Comparison of ENCODE assay signal across 10 cellular contexts in the genomic region with DNA sequence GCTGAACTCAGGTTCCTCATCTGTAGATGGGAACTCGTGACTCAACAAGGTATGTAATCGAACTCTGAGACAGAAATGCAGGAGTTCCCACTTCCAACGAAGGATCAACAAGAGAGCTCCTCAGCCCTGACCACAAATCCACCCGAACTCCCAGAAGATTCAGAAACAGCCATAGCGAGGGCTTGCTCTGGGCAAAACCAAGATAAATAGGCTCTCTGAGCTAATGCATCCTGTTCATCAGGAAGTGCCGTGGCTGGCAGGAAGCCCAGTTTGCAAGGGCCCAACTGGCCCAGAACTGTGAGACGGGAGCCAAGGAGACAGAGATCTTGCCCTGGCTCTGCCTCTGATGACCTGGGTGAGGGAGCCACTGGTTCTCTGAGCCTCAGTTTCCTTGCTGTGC.
DNase-seq lines count a peak whose midpoint lies in the region; ATAC-seq and TF ChIP-seq lines count a peak whose summit lies in the region.
"Had no signal": no experiment of that assay in that cellular context is flagged by ENCODE, and none has a peak within 500 bp of the region (broad histone marks: within the 10 kb centered on the region; RNA-seq: fewer than 3 reads in every experiment).

No MANE protein-coding gene starts in this region.

- H3K36me3 ChIP-seq in mammary epithelial cell (ENCODE audit: insufficient read depth, low read length) (no peaks in the 10 kb centered on the region), SK-N-SH (replicated peaks in 1 of 2; ENCODE audit: control insufficient read depth in 1 of 2, insufficient read depth in 2 of 2, low read length in 1 of 2) (no peaks in the 10 kb centered on the region), heart left ventricle (no peaks in the 10 kb centered on the region), upper lobe of right lung (no peaks in the 10 kb centered on the region)

- 0% methylated on average over 4 of the region's 7 CpGs for WGBS in mammary epithelial cell (ENCODE audit: low coverage, missing lambda C conversion rate)
- WGBS in SK-N-SH (ENCODE audit: low lambda C conversion rate), result 45% methylated on average over 7 of the region's 7 CpGs
- 40 to 61% (median 46%) methylated on average over 5 to 7 of the region's 7 CpGs for WGBS in heart left ventricle, 4 donors

- H3K9ac ChIP-seq in mammary epithelial cell (ENCODE audit: insufficient read depth, low read length), result no peak overlapping the region
- H3K9ac ChIP-seq in SK-N-SH, result no peak overlapping the region

- no peaks in the 10 kb centered on the region for H3K27me3 ChIP-seq in mammary epithelial cell (ENCODE audit: insufficient read depth, low read length)
- no peaks in the 10 kb centered on the region; the same call in 1 of the 2 replicates for H3K27me3 ChIP-seq in SK-N-SH (ENCODE audit: insufficient read depth)
- peaks cover 0 to 37% (median 3%) of the 10 kb centered on the region in 9 donors for H3K27me3 ChIP-seq in heart left ventricle
- H3K27me3 ChIP-seq in upper lobe of right lung, result peaks cover 7% of the 10 kb centered on the region

- no peaks in the 10 kb centered on the region for H3K9me2 ChIP-seq in SK-N-SH

- H3F3A ChIP-seq in SK-N-SH (replicated peaks; ENCODE audit: insufficient read depth), result no peaks in the 10 kb centered on the region

- H3K27ac ChIP-seq in mammary epithelial cell (ENCODE audit: insufficient read depth, low read depth, low read length) (no peak overlapping the region), SK-N-SH (ENCODE audit: low read depth in 2 of 2, low read length in 1 of 2) (no peak overlapping the region), heart left ventricle (no peak overlapping the region), upper lobe of right lung (no peak overlapping the region)

- H3K4me1 Mint-ChIP-seq in MCF 10A (ENCODE audit: insufficient read depth, unreplicated experiment), result peaks cover 12% of the 10 kb centered on the region
- H3K4me1 Mint-ChIP-seq in HFFc6 (ENCODE audit: low read depth), result peaks cover 24% of the 10 kb centered on the region
- H3K4me1 Mint-ChIP-seq: memory B cell had no signal

- TF ChIP-seq EP300 in SK-N-SH (IDR thresholded peaks at IDR 0.05; ENCODE audit: borderline replicate concordance in 1 of 2, low read depth in 1 of 2, low read length in 1 of 2), result no peak

- H3K4me1 ChIP-seq in mammary epithelial cell (ENCODE audit: insufficient read depth, low read length) (no peaks in the 10 kb centered on the region), SK-N-SH (ENCODE audit: control insufficient read depth in 1 of 2, insufficient read depth in 2 of 2, low read depth in 1 of 2, low read length in 1 of 2) (peaks cover 13 to 20% of the 10 kb centered on the region in 2 experiments; a peak in 3 of 4 replicates), heart left ventricle (peaks cover 0 to 11% (median 0%) of the 10 kb centered on the region in 12 donors), upper lobe of right lung (peaks cover 4% of the 10 kb centered on the region)
- H3K4me1 ChIP-seq: Caco-2 had no signal

- no peak for TF ChIP-seq CTCF in MCF 10A (IDR thresholded peaks at IDR 0.05; ENCODE audit: unreplicated experiment)
- no peak for TF ChIP-seq CTCF in mammary epithelial cell (conservative IDR thresholded peaks at IDR 0.05 in 1 of 2, IDR thresholded peaks at IDR 0.05 in 1 of 2; ENCODE audit: extremely low read depth in 1 of 2, insufficient read depth in 1 of 2, low read depth in 1 of 2, low read length in 2 of 2)
- no peak for TF ChIP-seq CTCF in SK-N-SH (IDR thresholded peaks at IDR 0.05)
- TF ChIP-seq CTCF in heart left ventricle (IDR thresholded peaks at IDR 0.05), result no peak
- TF ChIP-seq CTCF in upper lobe of right lung (IDR thresholded peaks at IDR 0.05), result no peak
- no peak for TF ChIP-seq CTCF in HFFc6 (IDR thresholded peaks at IDR 0.05)

- no peak overlapping the region for H2AFZ ChIP-seq in mammary epithelial cell (ENCODE audit: low read depth, low read length)
- no peak overlapping the region for H2AFZ ChIP-seq in SK-N-SH (ENCODE audit: low read depth)

- TF ChIP-seq RAD21 in SK-N-SH (IDR thresholded peaks at IDR 0.05; ENCODE audit: low read length), result no peak

- H3K4me3 ChIP-seq in mammary epithelial cell (replicated peaks in 1 of 3; ENCODE audit: insufficient read depth in 1 of 3, low read depth in 2 of 3, low read length in 3 of 3), result no peak overlapping the region
- no peak overlapping the region for H3K4me3 ChIP-seq in SK-N-SH (ENCODE audit: low read depth in 2 of 2, low read length in 1 of 2)
- H3K4me3 ChIP-seq in heart left ventricle, result no peak overlapping the region
- H3K4me3 ChIP-seq in upper lobe of right lung, result no peak overlapping the region

- POLR2A ChIA-PET in MCF 10A (lab: Yijun Ruan, JAX), result no interaction called here
- POLR2A ChIA-PET in SK-N-SH (lab: Yijun Ruan, JAX), result no interaction called here

- no peak overlapping the region for H3K27ac Mint-ChIP-seq in MCF 10A (ENCODE audit: low read depth, unreplicated experiment)
- no peak overlapping the region for H3K27ac Mint-ChIP-seq in HFFc6
- H3K27ac Mint-ChIP-seq: memory B cell had no signal

- H3K79me2 ChIP-seq in mammary epithelial cell (ENCODE audit: insufficient read depth, low read length) (no peaks in the 10 kb centered on the region), SK-N-SH (ENCODE audit: insufficient read depth) (no peaks in the 10 kb centered on the region)

- no peak overlapping the region for H3K4me2 ChIP-seq in mammary epithelial cell (ENCODE audit: insufficient read depth, low read depth, low read length)
- peak overlapping the region; percentile 31; the same call in 1 of the 2 replicates for H3K4me2 ChIP-seq in SK-N-SH

- dilution Hi-C loops in mammary epithelial cell (cut with HindIII; ENCODE audit: low sequenced_read_pairs), result no loop called here

- BruUV-seq in MCF 10A (replicated peaks; lab: Mats Ljungman, UMichigan), result no TSS peak
- no TSS peak for BruUV-seq in mammary epithelial cell (replicated peaks; lab: Mats Ljungman, UMichigan)

- peak; percentile 60 for DNase-seq in MCF 10A (ENCODE audit: unreplicated experiment)
- no peak for DNase-seq in mammary epithelial cell
- no peak for DNase-seq in SK-N-SH
- peak; percentile 30 to 73 (median 57) for DNase-seq in heart left ventricle
- DNase-seq in upper lobe of right lung, result no peak
- no peak for DNase-seq in HFFc6
- DNase-seq: Caco-2 had no signal

- intact Hi-C loops in MCF 10A (cut with micrococcal nuclease) (no loop called here), mammary epithelial cell (cut with micrococcal nuclease) (no loop called here), heart left ventricle (cut with DNase I) (loop anchor here in 3 of 10 donors (5.0 to 10.0 kb wide), 2 partner anchors 117 to 209 kb away; no protein-coding TSS in a partner anchor), upper lobe of right lung (cut with DNase I) (no loop called here)

- ATAC-seq in heart left ventricle (peak in 3 of 4 donors; percentile 36 to 63 (median 56)), upper lobe of right lung (peak; percentile 35), HG02884 (IDR thresholded peaks at IDR 0.05; ENCODE audit: unreplicated experiment) (no peak), HG03521 (IDR thresholded peaks at IDR 0.05; ENCODE audit: unreplicated experiment) (no peak)

- no peaks in the 10 kb centered on the region for H3K36me3 Mint-ChIP-seq in MCF 10A (ENCODE audit: insufficient read depth, unreplicated experiment)
- H3K36me3 Mint-ChIP-seq in HFFc6 (ENCODE audit: low read depth), result no peaks in the 10 kb centered on the region
- H3K36me3 Mint-ChIP-seq: memory B cell had no signal

- no peaks in the 10 kb centered on the region for H3K9me3 Mint-ChIP-seq in MCF 10A (ENCODE audit: unreplicated experiment)
- H3K9me3 Mint-ChIP-seq in HFFc6, result no peaks in the 10 kb centered on the region
- H3K9me3 Mint-ChIP-seq: memory B cell had no signal

- H3K9me3 ChIP-seq in mammary epithelial cell (replicated peaks; ENCODE audit: insufficient read depth, low read length), result no peaks in the 10 kb centered on the region
- H3K9me3 ChIP-seq in SK-N-SH, result no peaks in the 10 kb centered on the region
- H3K9me3 ChIP-seq in heart left ventricle, result no peaks in the 10 kb centered on the region
- no peaks in the 10 kb centered on the region for H3K9me3 ChIP-seq in upper lobe of right lung
- H3K9me3 ChIP-seq: Caco-2 had no signal

- no peak for TF ChIP-seq POLR2A in heart left ventricle (IDR thresholded peaks at IDR 0.05)

- CTCF ChIA-PET in MCF 10A (lab: Yijun Ruan, JAX), result interaction anchor here (0.7 to 3.0 kb wide), 4 partner anchors 10 to 132 kb away, joined by 3 to 20 read pairs (median 5); no protein-coding TSS in a partner anchor
- CTCF ChIA-PET in mammary epithelial cell (lab: Charles Lee; ENCODE audit: low non-redundant PET), result no interaction called here
- CTCF ChIA-PET in SK-N-SH (lab: Yijun Ruan, JAX), result interaction anchor here (1.0 to 2.6 kb wide), 4 partner anchors 11 to 120 kb away, joined by 3 to 18 read pairs (median 3); no protein-coding TSS in a partner anchor

- in situ Hi-C loops in mammary epithelial cell (cut with MboI; ENCODE audit: low sequenced_read_pairs in 2 of 2), result loop anchor here in 1 of 2 donors (25.0 kb wide), 1 partner anchor 112 kb away; no protein-coding TSS in a partner anchor

- no peaks in the 10 kb centered on the region for H4K20me1 ChIP-seq in mammary epithelial cell (ENCODE audit: insufficient read depth, low read length)
- no peaks in the 10 kb centered on the region for H4K20me1 ChIP-seq in SK-N-SH (ENCODE audit: insufficient read depth)

- H3K27me3 Mint-ChIP-seq in MCF 10A (ENCODE audit: insufficient read depth, unreplicated experiment), result peaks cover 74% of the 10 kb centered on the region
- peaks cover 33% of the 10 kb centered on the region for H3K27me3 Mint-ChIP-seq in HFFc6 (ENCODE audit: insufficient read depth)

- H3K4me3 Mint-ChIP-seq in MCF 10A (ENCODE audit: unreplicated experiment) (no peak overlapping the region), HFFc6 (no peak overlapping the region)
- H3K4me3 Mint-ChIP-seq: memory B cell had no signal

TF ChIP-seq in SK-N-SH, 30 proteins besides CTCF, POLR2A, EP300 and RAD21 (continues in another document):
- no peak for TF ChIP-seq TCF12 (IDR thresholded peaks at IDR 0.05)
- no peak for TF ChIP-seq MEF2A (IDR thresholded peaks at IDR 0.05; ENCODE audit: borderline replicate concordance, low read depth)
- no peak for TF ChIP-seq PBX3 (IDR thresholded peaks at IDR 0.05)
- no peak for TF ChIP-seq MAX (IDR thresholded peaks at IDR 0.05; ENCODE audit: low read depth)
- peak; percentile 50 for TF ChIP-seq NFIC (IDR thresholded peaks at IDR 0.05; ENCODE audit: borderline replicate concordance)

Comparison
In these comparisons a context has a peak if more than half of its experiments do, and no peak if none do; other contexts are left out.
1. DNase-seq: peak in MCF 10A (single experiment) and heart left ventricle (5 of 5); none in mammary epithelial cell (single experiment), SK-N-SH (single experiment), upper lobe of right lung (single experiment) and HFFc6 (single experiment).
2. ATAC-seq: peak in heart left ventricle (3 of 4) and upper lobe of right lung (single experiment); none in HG02884 (single experiment) and HG03521 (single experiment).